Comparison of ENCODE assay signal across 8 cellular contexts in genomic region chr1:41003640-41004220, GRCh38. TPM values are rescaled to one million over a fixed set of nuclear protein-coding genes. Genes with fewer than 3 reads are reported as not detected.
DNase-seq lines count a peak whose midpoint lies in the region; ATAC-seq and TF ChIP-seq lines count a peak whose summit lies in the region.

No MANE protein-coding gene starts in this region.

- H3K4me3 ChIP-seq in CD8-positive, alpha-beta memory T cell (ENCODE audit: low read length): no peak overlapping the region
- H3K4me3 ChIP-seq in PC-9 (no peak overlapping the region), esophagus muscularis mucosa (no peak overlapping the region)

- peaks cover 17% of the 10 kb centered on the region for H3K4me1 ChIP-seq in CD8-positive, alpha-beta memory T cell (ENCODE audit: insufficient read depth, low read length)
- H3K4me1 ChIP-seq in PC-9 (replicated peaks; ENCODE audit: insufficient read depth): peaks cover 13% of the 10 kb centered on the region
- H3K4me1 ChIP-seq in esophagus muscularis mucosa: peaks cover 10 to 27% (median 24%) of the 10 kb centered on the region in 4 donors

- DNase-seq in CD8-positive, alpha-beta memory T cell: peak; percentile 69 to 93 (median 81)
- DNase-seq in PC-9 (peak; percentile 93 to 96), activated T-cell treated with anti-CD3 and anti-CD28 coated beads for 48 hours (ENCODE audit: low read depth) (peak; percentile 82), esophagus muscularis mucosa (ENCODE audit: extremely low spot score) (peak; percentile 98), neural crest cell (ENCODE audit: low read depth, low spot score) (no peak), stromal cell of bone marrow (ENCODE audit: low read depth) (peak; percentile 98)

- TF ChIP-seq EP300 in esophagus muscularis mucosa (IDR thresholded peaks at IDR 0.05): no peak

- no peaks in the 10 kb centered on the region for H3K27me3 ChIP-seq in CD8-positive, alpha-beta memory T cell (ENCODE audit: insufficient read depth, low read length, poor library complexity, severe bottlenecking)
- H3K27me3 ChIP-seq in PC-9 (ENCODE audit: insufficient read depth, low read depth) (no peaks in the 10 kb centered on the region), esophagus muscularis mucosa (no peaks in the 10 kb centered on the region)

- POLR2A ChIA-PET in CD8-positive, alpha-beta memory T cell (lab: Charles Lee): interaction anchor here (1.4 to 1.6 kb wide), 2 partner anchors 24 to 142 kb away, joined by 4 to 17 read pairs; partner anchors contain the start of genes CITED4 and CTPS1
- POLR2A ChIA-PET in PC-9 (lab: Charles Lee; ENCODE audit: unreplicated experiment): interaction anchor here (0.5 to 1.0 kb wide), 7 partner anchors 14 to 619 kb away, joined by 3 to 17 read pairs (median 4); partner anchors contain the start of gene CITED4

- H3K9me3 Mint-ChIP-seq in CD8-positive, alpha-beta memory T cell: no peaks in the 10 kb centered on the region
- no peaks in the 10 kb centered on the region for H3K9me3 Mint-ChIP-seq in neural crest cell

- no peak overlapping the region for H3K27ac ChIP-seq in CD8-positive, alpha-beta memory T cell (ENCODE audit: low read depth, low read length)
- H3K27ac ChIP-seq in PC-9 (no peak overlapping the region), esophagus muscularis mucosa (replicated peaks in 1 of 4) (peak overlapping the region in 3 of 4 donors; percentile 39 to 65 (median 44))

- H3K27ac Mint-ChIP-seq in CD8-positive, alpha-beta memory T cell: peak overlapping the region; percentile 2 to 94 (median 55)
- no peak overlapping the region for H3K27ac Mint-ChIP-seq in neural crest cell (ENCODE audit: unreplicated experiment)

- peak; percentile 95 for ATAC-seq in GM19455 (IDR thresholded peaks at IDR 0.05; ENCODE audit: unreplicated experiment)
- ATAC-seq in HG03558 (IDR thresholded peaks at IDR 0.05; ENCODE audit: extremely low read depth, unreplicated experiment): peak; percentile 90

- H3F3A ChIP-seq in PC-9 (ENCODE audit: insufficient read depth, low read depth): peaks cover 46% of the 10 kb centered on the region

- TF ChIP-seq CTCF in PC-9 (conservative IDR thresholded peaks at IDR 0.05) (peak; percentile 62), esophagus muscularis mucosa (IDR thresholded peaks at IDR 0.05) (peak; percentile 55 to 68 (median 59)), neural crest cell (conservative IDR thresholded peaks at IDR 0.05) (peak; percentile 37)

- H3K4me3 Mint-ChIP-seq in CD8-positive, alpha-beta memory T cell: peak overlapping the region in 1 of 7 donors; percentile 1
- H3K4me3 Mint-ChIP-seq in neural crest cell: no peak overlapping the region

- no peak for TF ChIP-seq POLR2A in esophagus muscularis mucosa (IDR thresholded peaks at IDR 0.05; ENCODE audit: low read depth)

- peaks cover 13 to 26% (median 18%) of the 10 kb centered on the region in 3 donors for H3K4me1 Mint-ChIP-seq in CD8-positive, alpha-beta memory T cell
- no peaks in the 10 kb centered on the region for H3K4me1 Mint-ChIP-seq in neural crest cell

- H3K9me3 ChIP-seq in CD8-positive, alpha-beta memory T cell (ENCODE audit: low read length): no peaks in the 10 kb centered on the region
- H3K9me3 ChIP-seq in PC-9 (ENCODE audit: insufficient read depth, low read depth) (no peaks in the 10 kb centered on the region), esophagus muscularis mucosa (no peaks in the 10 kb centered on the region)

- BruUV-seq in PC-9 (replicated peaks; lab: Mats Ljungman, UMichigan): no TSS peak

- H2AFZ ChIP-seq in PC-9: no peak overlapping the region

- WGBS in esophagus muscularis mucosa: 29% methylated on average over 11 of the region's 11 CpGs

- no peak overlapping the region for H3K4me2 ChIP-seq in PC-9

- no peaks in the 10 kb centered on the region for H3K27me3 Mint-ChIP-seq in CD8-positive, alpha-beta memory T cell
- no peaks in the 10 kb centered on the region for H3K27me3 Mint-ChIP-seq in neural crest cell (ENCODE audit: low read depth)

- peaks cover 5 to 83% (median 24%) of the 10 kb centered on the region in 3 donors for H3K36me3 Mint-ChIP-seq in CD8-positive, alpha-beta memory T cell
- peaks cover 26% of the 10 kb centered on the region for H3K36me3 Mint-ChIP-seq in neural crest cell (ENCODE audit: low read depth)

- H4K20me1 ChIP-seq in PC-9 (ENCODE audit: insufficient read depth): peaks cover 18% of the 10 kb centered on the region

- H3K36me3 ChIP-seq in CD8-positive, alpha-beta memory T cell (ENCODE audit: insufficient read depth, low read length): peaks cover 50% of the 10 kb centered on the region
- peaks cover 66% of the 10 kb centered on the region for H3K36me3 ChIP-seq in PC-9 (ENCODE audit: low read depth)
- H3K36me3 ChIP-seq in esophagus muscularis mucosa: peaks cover 25 to 98% (median 70%) of the 10 kb centered on the region in 4 donors

- intact Hi-C loops in PC-9 (cut with micrococcal nuclease; ENCODE audit: unreplicated experiment): loop anchor here (1.0 to 10.0 kb wide), 4 partner anchors 51 to 431 kb away; no protein-coding TSS in a partner anchor
- intact Hi-C loops in esophagus muscularis mucosa (cut with DNase I): no loop called here

- no peaks in the 10 kb centered on the region for H3K9me2 ChIP-seq in PC-9 (ENCODE audit: insufficient read depth)

- CTCF ChIA-PET in CD8-positive, alpha-beta memory T cell (lab: Charles Lee): interaction anchor here (0.5 to 4.6 kb wide), 14 partner anchors 9 to 1284 kb away, joined by 3 to 41 read pairs (median 4); partner anchors contain the start of genes CITED4 and CTPS1
- CTCF ChIA-PET in PC-9 (lab: Charles Lee): interaction anchor here (0.5 to 1.3 kb wide), 12 partner anchors 21 to 366 kb away, joined by 3 to 15 read pairs (median 3); partner anchors contain the start of genes CITED4 and RIMS3

- H3K79me2 ChIP-seq in PC-9 (ENCODE audit: low read depth): no peaks in the 10 kb centered on the region; the same call in 1 of the 2 replicates

RNA-seq across cellular contexts. Expression of gene SLFNL1, which starts 17.8 kb away (rescaled TPM):
- total RNA-seq in CD8-positive, alpha-beta memory T cell: under 1 TPM in 1 of 2 experiments, not detected in 1; 0.09 TPM
- 0.44 TPM for polyA plus RNA-seq in CD8-positive, alpha-beta memory T cell
- total RNA-seq in PC-9 (2021) (0.35 and 0.41 TPM in 2 replicates), esophagus muscularis mucosa (under 1 TPM; 0.17 to 0.52 (median 0.47) TPM), neural crest cell (0.37 and 0.64 TPM in 2 replicates)

RNA-seq across cellular contexts. Expression of gene CTPS1, which starts 24.2 kb away (rescaled TPM):
- 100 to 1,000 TPM; 151 to 156 TPM for total RNA-seq in CD8-positive, alpha-beta memory T cell
- 15.5 TPM for polyA plus RNA-seq in CD8-positive, alpha-beta memory T cell
- 80.5 and 91.9 TPM in 2 replicates for total RNA-seq in PC-9 (2021)
- total RNA-seq in esophagus muscularis mucosa: 10 to 100 TPM; 26.6 to 38.6 (median 32.7) TPM
- total RNA-seq in neural crest cell: 111 and 114 TPM in 2 replicates

Comparison
In these comparisons a context has a peak if more than half of its experiments do, and no peak if none do; other contexts are left out.
1. H3K27ac ChIP-seq: peak in esophagus muscularis mucosa (3 of 4); none in CD8-positive, alpha-beta memory T cell (single experiment) and PC-9 (single experiment).
2. Peak in every context shown above with its lines, with median percentiles within 50 percentile points of each other: CTCF ChIP-seq.